In genomic region chr11:2380807-2381350, GRCh38 we compare ENCODE assay signal across 8 cellular contexts. TPM values are rescaled to one million over a fixed set of nuclear protein-coding genes. Genes with fewer than 3 reads are reported as not detected.
DNase-seq lines count a peak whose midpoint lies in the region; TF ChIP-seq lines count a peak whose summit lies in the region.

No MANE protein-coding gene starts in this region.

- POLR2A ChIA-PET in BJ (lab: Charles Lee), result interaction anchor here (0.6 kb wide), 1 partner anchor 68 kb away, joined by 4 read pairs; no protein-coding TSS in a partner anchor

- H3K9me3 ChIP-seq in esophagus (ENCODE audit: control insufficient read depth in 2 of 2, insufficient read depth in 1 of 2, low read depth in 1 of 2, low read length in 1 of 2), result no peaks in the 10 kb centered on the region

- CTCF ChIA-PET in BJ (lab: Yijun Ruan, JAX), result interaction anchor here (2.6 kb wide), 1 partner anchor 39 kb away, joined by 14 read pairs; no protein-coding TSS in a partner anchor

- peak overlapping the region; percentile 3; the same call in 1 of the 2 replicates for H3K4me3 ChIP-seq in BJ (ENCODE audit: low read depth, low read length)
- no peak overlapping the region for H3K4me3 ChIP-seq in esophagus (ENCODE audit: low read depth in 1 of 2, low read length in 2 of 2)

- WGBS in esophagus, 2 donors, result 59% methylated on average over 20 of the region's 20 CpGs

- peaks cover 34% of the 10 kb centered on the region for H3K4me1 Mint-ChIP-seq in nephron

- H3K27ac Mint-ChIP-seq in nephron, result peak overlapping the region in 2 of 3 experiments; percentile 33 to 49

- H3K36me3 Mint-ChIP-seq in nephron (ENCODE audit: low read depth), result no peaks in the 10 kb centered on the region

- peaks cover 14% of the 10 kb centered on the region for H3K36me3 ChIP-seq in BJ (ENCODE audit: control insufficient read depth, insufficient read depth, low read length)
- peaks cover 0 to 3% of the 10 kb centered on the region in 2 donors for H3K36me3 ChIP-seq in esophagus (ENCODE audit: control insufficient read depth in 2 of 2, insufficient read depth in 2 of 2, low read length in 1 of 2)

- H3K9me3 Mint-ChIP-seq in nephron, result no peaks in the 10 kb centered on the region

- DNase-seq in BJ (ENCODE audit: low read depth) (no peak), NAMALWA (ENCODE audit: low spot score) (peak; percentile 10), inferior parietal cortex (ENCODE audit: extremely low spot score) (no peak), AG08396 (ENCODE audit: low spot score) (no peak), NCI-H146 (lab: John Stamatoyannopoulos, UW) (no peak), NCI-H1436 treated with DMSO at 0.1 percent for 48 hours (lab: John Stamatoyannopoulos, UW) (no peak)

- no peaks in the 10 kb centered on the region for H3K27me3 Mint-ChIP-seq in nephron (ENCODE audit: low read depth)

- H3K27me3 ChIP-seq in BJ (ENCODE audit: control insufficient read depth, insufficient read depth, low read length) (no peaks in the 10 kb centered on the region), esophagus (ENCODE audit: control insufficient read depth in 1 of 2, insufficient read depth in 2 of 2, low read length in 2 of 2) (no peaks in the 10 kb centered on the region)

- H3K27ac ChIP-seq in esophagus (ENCODE audit: low read depth in 2 of 2, low read length in 1 of 2), result peak overlapping the region; percentile 86 to 92

- TF ChIP-seq CTCF in BJ (IDR thresholded peaks at IDR 0.05; ENCODE audit: insufficient read depth, low read depth, low read length), result no peak
- no peak for TF ChIP-seq CTCF in nephron (IDR thresholded peaks at IDR 0.05; ENCODE audit: unreplicated experiment in 3 of 3)

- H3K4me1 ChIP-seq in esophagus (ENCODE audit: control insufficient read depth in 2 of 2, insufficient read depth in 2 of 2, low read length in 1 of 2), result peaks cover 27 to 59% of the 10 kb centered on the region in 2 donors

- H3K4me3 Mint-ChIP-seq in nephron, result peak overlapping the region in 2 of 3 experiments; percentile 75 to 89

RNA-seq across cellular contexts. Expression of gene CD81, which starts 3.8 kb away (rescaled TPM):
- polyA plus RNA-seq in BJ (2011; rRNA removed) (479 and 875 TPM in 2 replicates), esophagus (100 to 1,000 TPM in 1 of 2 donors, 10 to 100 TPM in 1; 56.8 to 175 TPM)
- polyA minus RNA-seq in BJ (2011; rRNA and poly(A)+ RNA removed), result 860 and 873 TPM in 2 replicates

RNA-seq across cellular contexts. Expression of gene TSSC4, which starts 19.7 kb away (rescaled TPM):
- polyA plus RNA-seq in BJ (2011; rRNA removed), result 16.3 and 30.5 TPM in 2 replicates
- 18.0 and 20.7 TPM in 2 replicates for polyA minus RNA-seq in BJ (2011; rRNA and poly(A)+ RNA removed)
- polyA plus RNA-seq in esophagus, result 10 to 100 TPM; 29.5 to 34.6 TPM
